In genomic region chr20:64109831-64110391, GRCh38 we compare ENCODE assay signal across 15 cellular contexts. TPM values are rescaled to one million over a fixed set of nuclear protein-coding genes. Genes with fewer than 3 reads are reported as not detected.
DNase-seq lines count a peak whose midpoint lies in the region; ATAC-seq lines count a peak whose summit lies in the region.
"Had no signal": no experiment of that assay in that cellular context is flagged by ENCODE, and none has a peak within 500 bp of the region (broad histone marks: within the 10 kb centered on the region; RNA-seq: fewer than 3 reads in every experiment).

No MANE protein-coding gene starts in this region.

- no peaks in the 10 kb centered on the region for H3K4me1 ChIP-seq in aorta (ENCODE audit: control insufficient read depth in 1 of 2, insufficient read depth in 2 of 2, low read length in 2 of 2)

- intact Hi-C loops in left ventricle myocardium superior (cut with micrococcal nuclease) = no loop called here
- intact Hi-C loops in Right ventricle myocardium inferior (cut with DNase I) = no loop called here
- intact Hi-C loops in aorta (cut with DNase I) = no loop called here

- ATAC-seq in left ventricle myocardium superior = no peak
- no peak for ATAC-seq in Right ventricle myocardium inferior
- no peak for ATAC-seq in aorta (ENCODE audit: low FRiP score)
- no peak for ATAC-seq in HG03457 (IDR thresholded peaks at IDR 0.05; ENCODE audit: unreplicated experiment)
- ATAC-seq in HG02852 (IDR thresholded peaks at IDR 0.05; ENCODE audit: unreplicated experiment) = no peak
- ATAC-seq: GM12878 had no signal

- H3K27me3 ChIP-seq in aorta (ENCODE audit: control insufficient read depth in 1 of 2, insufficient read depth in 2 of 2, low read length in 1 of 2) = no peaks in the 10 kb centered on the region

- H3K27ac ChIP-seq in aorta (ENCODE audit: low read depth in 1 of 2, low read length in 2 of 2) = no peak overlapping the region

- H3K4me3 ChIP-seq in aorta (ENCODE audit: low read length in 2 of 2) = no peak overlapping the region
- H3K4me3 ChIP-seq: GM12878 had no signal

- DNase-seq in left ventricle myocardium superior (peak; percentile 20), Right ventricle myocardium inferior (ENCODE audit: missing footprints) (no peak), mesenteric fat pad (ENCODE audit: low spot score) (peak; percentile 79), aorta (peak; percentile 30 to 59)
- DNase-seq: C1 segment of cervical spinal cord; retina; stimulated activated CD4-positive, alpha-beta T cell treated with anti-CD3 and anti-CD28 coated beads, Interleukin-2, amount 100 ng/mL, for 48 hours; stimulated activated naive CD4-positive, alpha-beta T cell had no signal

- no peaks in the 10 kb centered on the region for H3K9me3 ChIP-seq in aorta (ENCODE audit: control insufficient read depth, low read length)

- WGBS in aorta, 2 donors = 75 to 76% methylated on average over 16 of the region's 16 CpGs

- H3K36me3 ChIP-seq in aorta (ENCODE audit: control insufficient read depth in 1 of 2, insufficient read depth in 2 of 2, low read length in 1 of 2) = no peaks in the 10 kb centered on the region

RNA-seq across cellular contexts. Expression of gene NPBWR2, which starts 2.5 kb away (rescaled TPM):
- total RNA-seq in left ventricle myocardium superior (not detected), Right ventricle myocardium inferior (not detected), mesenteric fat pad (not detected), aorta (not detected)
- polyA plus RNA-seq in aorta = not detected
- total RNA-seq: cerebellum, Daoy, GM12878, kidney epithelial cell had no signal
- polyA plus RNA-seq: adipose tissue, GM12878 had no signal

RNA-seq across cellular contexts. Expression of gene LKAAEAR1, which starts 25.7 kb away (rescaled TPM):
- not detected for total RNA-seq in left ventricle myocardium superior
- total RNA-seq in Right ventricle myocardium inferior = not detected
- not detected for total RNA-seq in mesenteric fat pad
- not detected for total RNA-seq in aorta
- not detected for polyA plus RNA-seq in aorta
- total RNA-seq: Daoy, GM12878, kidney epithelial cell had no signal
- polyA plus RNA-seq: GM12878 had no signal

RNA-seq across cellular contexts. Expression of gene OPRL1, which starts 30.0 kb away (rescaled TPM):
- 0.27 TPM for total RNA-seq in left ventricle myocardium superior
- total RNA-seq in Right ventricle myocardium inferior = 0.49 TPM
- 1.3 TPM for total RNA-seq in mesenteric fat pad
- total RNA-seq in aorta = 1 to 10 TPM in 1 of 2 donors, under 1 TPM in 1; 0.78 to 2.9 TPM
- polyA plus RNA-seq in aorta = 1 to 10 TPM in 1 of 2 donors, under 1 TPM in 1; 0.72 to 1.1 TPM

RNA-seq across cellular contexts. Expression of gene RGS19, which starts 30.6 kb away (rescaled TPM):
- 5.4 TPM for total RNA-seq in left ventricle myocardium superior
- 6.6 TPM for total RNA-seq in Right ventricle myocardium inferior
- total RNA-seq in mesenteric fat pad = 29.0 TPM
- total RNA-seq in aorta = 10 to 100 TPM; 19.0 to 20.1 TPM
- 10 to 100 TPM; 10.8 to 23.8 TPM for polyA plus RNA-seq in aorta

RNA-seq across cellular contexts. Expression of gene TCEA2, which starts 46.9 kb away (rescaled TPM):
- 35.6 TPM for total RNA-seq in left ventricle myocardium superior
- total RNA-seq in Right ventricle myocardium inferior = 39.0 TPM
- 42.5 TPM for total RNA-seq in mesenteric fat pad
- total RNA-seq in aorta = 10 to 100 TPM; 45.5 to 71.1 TPM
- polyA plus RNA-seq in aorta = 10 to 100 TPM; 26.2 to 80.1 TPM
